In the genomic region with DNA sequence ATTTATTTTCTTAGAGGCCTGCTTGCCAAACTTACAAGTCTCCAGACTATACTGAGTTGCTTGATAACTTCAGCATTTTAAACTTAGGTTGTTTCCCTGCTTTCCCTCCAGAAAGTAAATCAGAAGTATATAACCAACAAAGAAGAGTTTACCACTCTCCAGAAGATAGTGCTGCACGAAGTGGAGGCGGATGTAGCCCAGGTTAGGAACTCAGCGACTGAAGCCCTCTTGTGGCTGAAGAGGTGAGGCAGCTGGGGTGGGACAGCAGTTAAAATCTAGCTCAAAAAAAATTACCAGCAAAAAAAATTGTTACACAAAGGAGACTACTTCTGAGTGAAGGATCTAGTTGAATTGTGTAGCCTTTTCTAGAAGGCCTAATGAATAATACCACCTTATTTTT, we compare ENCODE assay signal across 8 cellular contexts. TPM values are rescaled to one million over a fixed set of nuclear protein-coding genes. Genes with fewer than 3 reads are reported as not detected.
DNase-seq lines count a peak whose midpoint lies in the region; ATAC-seq and TF ChIP-seq lines count a peak whose summit lies in the region.
"Not testable (repeated sequence)": the region's sequence is repeated elsewhere in the genome, so short reads cannot be mapped to it uniquely, and the experiment has no call there.

No MANE protein-coding gene starts in this region.

- H3K4me3 Mint-ChIP-seq in memory B cell: not testable (repeated sequence)

- H3K9me3 Mint-ChIP-seq in memory B cell: not testable (repeated sequence)

- POLR2A ChIA-PET in RWPE1 (lab: Yijun Ruan, JAX; ENCODE audit: low non-redundant PET): not testable (repeated sequence)

- H3K9ac ChIP-seq in Karpas-422 (ENCODE audit: low read length): peak overlapping the region; percentile 18

- H3K27me3 Mint-ChIP-seq in memory B cell: not testable (repeated sequence)

- not testable (repeated sequence) for H3K9me3 ChIP-seq in Karpas-422 (ENCODE audit: low read length)

- H3K27ac Mint-ChIP-seq in memory B cell: peak overlapping the region; percentile 45

- peaks cover 20% of the 10 kb centered on the region for H3K4me1 ChIP-seq in Karpas-422 (ENCODE audit: low read length)

- H3K4me3 ChIP-seq in Karpas-422 (ENCODE audit: low read length): peak overlapping the region; percentile 17; the same call in 1 of the 2 replicates
- not testable (repeated sequence) for H3K4me3 ChIP-seq in epithelial cell of proximal tubule (ENCODE audit: low read depth, low read length)

- DNase-seq in DMS 273 (lab: John Stamatoyannopoulos, UW; ENCODE audit: unreplicated experiment): peak; percentile 73
- peak; percentile 82 for DNase-seq in Karpas-422
- DNase-seq in RWPE1 (ENCODE audit: low spot score): peak; percentile 30
- peak; percentile 33 to 38 for DNase-seq in activated T-cell treated with anti-CD3 and anti-CD28 coated beads, Interleukin-2, amount 50 U/mL, for 48 hours
- not testable (repeated sequence) for DNase-seq in epithelial cell of proximal tubule (ENCODE audit: low read depth)
- DNase-seq in memory B cell (ENCODE audit: low spot score in 2 of 2): peak; percentile 24 to 35
- DNase-seq in stimulated activated CD8-positive, alpha-beta memory T cell treated with anti-CD3 and anti-CD28 coated beads, Interleukin-4, amount 100 ng/mL, for 24 hours (ENCODE audit: low read depth): peak; percentile 3

- H3K4me1 Mint-ChIP-seq in memory B cell: peaks cover 12% of the 10 kb centered on the region

- not testable (repeated sequence) for H3K36me3 Mint-ChIP-seq in memory B cell

- H2AFZ ChIP-seq in Karpas-422 (ENCODE audit: low read length): 0 out of 2 replicates have a peak overlapping the region, but pooled peaks have one; percentile 9

- peak overlapping the region; percentile 65 for H3K4me2 ChIP-seq in Karpas-422 (ENCODE audit: low read depth, low read length, poor library complexity, severe bottlenecking)

- not testable (repeated sequence) for H3K9me2 ChIP-seq in Karpas-422 (replicated peaks; ENCODE audit: insufficient read depth, low read length)

- H3K36me3 ChIP-seq in Karpas-422 (ENCODE audit: insufficient read depth, low read length): peaks cover 35% of the 10 kb centered on the region

- H3K79me2 ChIP-seq in Karpas-422 (ENCODE audit: low read length): peaks cover 20% of the 10 kb centered on the region; the same call in 1 of the 2 replicates

- not testable (repeated sequence) for H3K27me3 ChIP-seq in Karpas-422 (ENCODE audit: low read length)

- peak; percentile 82 for TF ChIP-seq CTCF in RWPE1 (conservative IDR thresholded peaks at IDR 0.05; ENCODE audit: low read depth)
- peak; percentile 72 for TF ChIP-seq CTCF in epithelial cell of proximal tubule (conservative IDR thresholded peaks at IDR 0.05; ENCODE audit: low read depth, low read length)

- peak; percentile 78 for ATAC-seq in GM21447 (IDR thresholded peaks at IDR 0.05; ENCODE audit: unreplicated experiment)
- peak; percentile 91 for ATAC-seq in memory B cell (ENCODE audit: low read depth)

- CTCF ChIA-PET in RWPE1 (lab: Yijun Ruan, JAX): interaction anchor here (0.6 to 1.4 kb wide), 8 partner anchors 14 to 214 kb away, joined by 3 to 6 read pairs (median 4); no protein-coding TSS in a partner anchor

- H3K27ac ChIP-seq in Karpas-422 (ENCODE audit: low read length): peak overlapping the region; percentile 73
- not testable (repeated sequence) for H3K27ac ChIP-seq in RWPE1

- not testable (repeated sequence) for H4K20me1 ChIP-seq in Karpas-422 (ENCODE audit: insufficient read depth, low read depth, low read length)

RNA-seq across cellular contexts. Expression of gene PLEKHA8, which starts 33.6 kb away (rescaled TPM):
- total RNA-seq in Karpas-422 (2014; rRNA removed; shearing (Covaris generic); ENCODE audit: low replicate concordance): 28.1 and 41.0 TPM in 2 replicates
- total RNA-seq in epithelial cell of proximal tubule: 11.9 and 12.2 TPM in 2 replicates

RNA-seq across cellular contexts. Expression of gene FKBP14, which starts 35.3 kb away (rescaled TPM):
- total RNA-seq in Karpas-422 (2014; rRNA removed; shearing (Covaris generic); ENCODE audit: low replicate concordance): 9.0 and 13.5 TPM in 2 replicates
- total RNA-seq in epithelial cell of proximal tubule: 7.8 and 12.6 TPM in 2 replicates
